1 cellular context compared by ENCODE assay signal in the genomic region with DNA sequence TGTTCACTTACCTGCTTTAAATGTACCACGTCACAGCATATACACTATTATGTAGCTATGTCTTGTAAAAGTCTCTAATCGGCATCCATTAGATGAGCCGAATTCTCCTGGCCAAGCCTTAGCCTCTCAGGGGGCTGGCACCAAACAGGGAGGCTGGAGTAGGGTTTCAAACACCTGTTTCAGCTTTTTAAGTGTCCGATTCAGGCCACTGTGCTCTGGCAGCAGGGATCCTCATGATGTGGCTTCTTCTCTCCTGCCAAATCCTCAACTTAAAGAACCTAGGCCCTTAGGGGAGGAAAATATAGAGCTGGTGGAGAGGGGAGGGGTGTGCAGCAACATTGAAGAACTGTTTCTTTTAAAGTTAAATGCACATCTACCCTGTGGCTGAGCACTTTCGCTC.
TF ChIP-seq lines count a peak whose summit lies in the region.

No MANE protein-coding gene starts in this region.

TF ChIP-seq in HEK293, 187 proteins besides CTCF, POLR2A, EP300 and RAD21 (continued from another document):
- TF ChIP-seq FEZF1 (tag by site-specific recombination; IDR thresholded peaks at IDR 0.05), result peak; percentile 44; the same call in 1 of the 2 replicates
- TF ChIP-seq MZF1 (tag by site-specific recombination; IDR thresholded peaks at IDR 0.05; ENCODE audit: borderline replicate concordance), result peak; percentile 35; the same call in 1 of the 2 replicates
- TF ChIP-seq, protein P1, sequence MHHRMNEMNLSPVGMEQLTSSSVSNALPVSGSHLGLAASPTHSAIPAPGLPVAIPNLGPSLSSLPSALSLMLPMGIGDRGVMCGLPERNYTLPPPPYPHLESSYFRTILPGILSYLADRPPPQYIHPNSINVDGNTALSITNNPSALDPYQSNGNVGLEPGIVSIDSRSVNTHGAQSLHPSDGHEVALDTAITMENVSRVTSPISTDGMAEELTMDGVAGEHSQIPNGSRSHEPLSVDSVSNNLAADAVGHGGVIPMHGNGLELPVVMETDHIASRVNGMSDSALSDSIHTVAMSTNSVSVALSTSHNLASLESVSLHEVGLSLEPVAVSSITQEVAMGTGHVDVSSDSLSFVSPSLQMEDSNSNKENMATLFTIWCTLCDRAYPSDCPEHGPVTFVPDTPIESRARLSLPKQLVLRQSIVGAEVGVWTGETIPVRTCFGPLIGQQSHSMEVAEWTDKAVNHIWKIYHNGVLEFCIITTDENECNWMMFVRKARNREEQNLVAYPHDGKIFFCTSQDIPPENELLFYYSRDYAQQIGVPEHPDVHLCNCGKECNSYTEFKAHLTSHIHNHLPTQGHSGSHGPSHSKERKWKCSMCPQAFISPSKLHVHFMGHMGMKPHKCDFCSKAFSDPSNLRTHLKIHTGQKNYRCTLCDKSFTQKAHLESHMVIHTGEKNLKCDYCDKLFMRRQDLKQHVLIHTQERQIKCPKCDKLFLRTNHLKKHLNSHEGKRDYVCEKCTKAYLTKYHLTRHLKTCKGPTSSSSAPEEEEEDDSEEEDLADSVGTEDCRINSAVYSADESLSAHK (tag by site-specific recombination; IDR thresholded peaks at IDR 0.05), result peak; percentile 60; the same call in 1 of the 2 replicates
- no peak for TF ChIP-seq TRIM28 (IDR thresholded peaks at IDR 0.05; ENCODE audit: borderline replicate concordance, low read length)
- peak; percentile 86 for TF ChIP-seq ZIC2 (tag by site-specific recombination; IDR thresholded peaks at IDR 0.05)
- no peak for TF ChIP-seq MEIS1 (CRISPR knock-in tag; IDR thresholded peaks at IDR 0.05; ENCODE audit: borderline replicate concordance)
